13 cellular contexts compared by ENCODE assay signal in the genomic region with DNA sequence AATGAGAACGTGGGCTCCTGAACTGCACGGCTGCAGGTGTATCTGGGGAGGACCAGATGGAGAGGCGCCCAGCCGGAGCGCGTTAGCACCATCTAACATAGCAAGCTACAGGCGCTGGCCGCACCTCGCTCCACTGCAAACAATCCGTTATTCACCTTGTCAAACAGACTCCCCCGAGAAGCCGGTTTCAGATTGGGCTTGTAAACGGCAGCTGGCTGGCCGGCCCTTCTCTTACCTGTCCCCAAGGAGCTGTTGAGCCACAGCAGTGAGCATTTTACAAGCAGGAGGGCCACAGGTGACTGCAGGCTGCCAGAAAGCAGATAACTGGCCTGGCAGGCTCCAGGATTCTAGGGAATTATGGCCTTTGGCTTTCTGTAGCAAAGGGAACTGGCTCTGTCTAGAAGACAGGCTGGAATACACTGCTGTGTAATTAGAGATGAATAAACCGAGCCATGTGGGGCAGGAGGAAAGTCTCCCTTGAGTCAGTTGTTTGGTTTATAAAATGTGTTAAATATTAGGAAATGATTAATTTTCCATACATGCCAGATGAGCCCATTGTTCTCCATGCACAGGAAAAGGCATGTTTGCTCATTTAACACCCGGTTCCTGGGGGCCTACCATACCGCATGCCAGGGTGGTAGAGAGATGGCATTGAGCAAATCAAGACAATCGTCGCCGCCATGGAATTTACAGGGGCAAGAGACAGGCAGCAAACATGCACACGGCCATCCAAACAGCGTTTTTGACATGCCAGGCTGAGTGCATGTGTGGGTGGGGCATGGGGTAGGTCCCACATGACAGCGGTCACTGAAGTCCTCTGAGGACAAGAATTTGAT.
A peak's percentile ranks its signal among the peaks of the same experiment; 100 is the strongest.
DNase-seq lines count a peak whose midpoint lies in the region; TF ChIP-seq lines count a peak whose summit lies in the region.
"Had no signal": no experiment of that assay in that cellular context is flagged by ENCODE, and none has a peak within 500 bp of the region (broad histone marks: within the 10 kb centered on the region; RNA-seq: fewer than 3 reads in every experiment).

No MANE protein-coding gene starts in this region.

- no peak overlapping the region for H4K12ac ChIP-seq in trophoblast cell (ENCODE audit: low read depth, low read length)

- WGBS in trophoblast cell (ENCODE audit: extremely low coverage, insufficient coverage, insufficient read length), result no CpG with 5 or more reads among the region's 23 CpGs

- CTCF ChIA-PET in PC-9 (lab: Charles Lee), result no interaction called here

- peaks cover 18% of the 10 kb centered on the region for H3K36me3 ChIP-seq in DOHH2 (ENCODE audit: control insufficient read depth, low read length)
- no peaks in the 10 kb centered on the region for H3K36me3 ChIP-seq in trophoblast cell (ENCODE audit: control insufficient read depth in 1 of 2, insufficient read depth in 2 of 2, low read length in 2 of 2)
- H3K36me3 ChIP-seq in PC-9 (ENCODE audit: low read depth), result no peaks in the 10 kb centered on the region

- H4K20me1 ChIP-seq in DOHH2 (ENCODE audit: control insufficient read depth, insufficient read depth, low read depth, low read length), result no peaks in the 10 kb centered on the region
- no peaks in the 10 kb centered on the region for H4K20me1 ChIP-seq in PC-9 (ENCODE audit: insufficient read depth)

- H2BK12ac ChIP-seq in trophoblast cell (ENCODE audit: low read length), result peak overlapping the region; percentile 73

- POLR2A ChIA-PET in PC-9 (lab: Charles Lee; ENCODE audit: unreplicated experiment), result no interaction called here

- H3K14ac ChIP-seq in trophoblast cell (ENCODE audit: low read length), result peak overlapping the region; percentile 68

- H3K9me3 ChIP-seq in DOHH2 (ENCODE audit: control insufficient read depth, insufficient read depth, low read length) (no peaks in the 10 kb centered on the region), trophoblast cell (ENCODE audit: insufficient read depth, low read depth, low read length) (no peaks in the 10 kb centered on the region), PC-9 (ENCODE audit: insufficient read depth, low read depth) (no peaks in the 10 kb centered on the region)

- H2BK120ac ChIP-seq in trophoblast cell (ENCODE audit: insufficient read depth, low read length, poor library complexity), result peak overlapping the region; percentile 30

- H3K9me2 ChIP-seq in DOHH2 (replicated peaks; ENCODE audit: control insufficient read depth, low read length) (no peaks in the 10 kb centered on the region), PC-9 (ENCODE audit: insufficient read depth) (no peaks in the 10 kb centered on the region)

- H3K27me3 ChIP-seq in DOHH2 (ENCODE audit: control insufficient read depth, low read length) (no peaks in the 10 kb centered on the region), trophoblast cell (ENCODE audit: insufficient read depth, low read length) (no peaks in the 10 kb centered on the region), PC-9 (ENCODE audit: insufficient read depth, low read depth) (no peaks in the 10 kb centered on the region)

- H4K91ac ChIP-seq in trophoblast cell (ENCODE audit: low read depth, low read length), result peak overlapping the region; percentile 68

- no peak overlapping the region for H3K23ac ChIP-seq in trophoblast cell (ENCODE audit: low read length)

- no TSS peak for BruUV-seq in PC-9 (replicated peaks; lab: Mats Ljungman, UMichigan)

- no peak overlapping the region for H2AFZ ChIP-seq in trophoblast cell (ENCODE audit: insufficient read depth, low read length, poor library complexity)
- no peak overlapping the region for H2AFZ ChIP-seq in PC-9

- H3K4me2 ChIP-seq in DOHH2 (ENCODE audit: low read length) (peak overlapping the region; percentile 40), trophoblast cell (ENCODE audit: low read length) (no peak overlapping the region), PC-9 (no peak overlapping the region)

- peaks cover 11% of the 10 kb centered on the region for H3K79me1 ChIP-seq in trophoblast cell (ENCODE audit: low read length)

- H3F3A ChIP-seq in DOHH2 (ENCODE audit: control insufficient read depth, insufficient read depth) (peaks cover 10% of the 10 kb centered on the region; the same call in 1 of the 2 replicates), PC-9 (ENCODE audit: insufficient read depth, low read depth) (no peaks in the 10 kb centered on the region)

- peak; percentile 62 for DNase-seq in NCI-H1105 (lab: John Stamatoyannopoulos, UW)
- DNase-seq in trophoblast cell, result peak in 1 of 2 donors; percentile 29
- no peak for DNase-seq in PC-9
- no peak for DNase-seq in stimulated activated naive CD4-positive, alpha-beta T cell treated with Interleukin-2 at 50 U/mL for 16 hours (lab: John Stamatoyannopoulos, UW)
- DNase-seq in activated CD8-positive, alpha-beta memory T cell treated with anti-CD3 and anti-CD28 coated beads for 24 hours, result no peak
- DNase-seq in kidney tubule cell (ENCODE audit: low spot score), result no peak
- DNase-seq: activated CD4-positive, CD25-positive, alpha-beta regulatory T cell; anterior cingulate cortex; erythroblast; left cardiac atrium; OCI-M1 had no signal

- H3K4me1 ChIP-seq in DOHH2 (ENCODE audit: control insufficient read depth, low read length) (peaks cover 97% of the 10 kb centered on the region), trophoblast cell (ENCODE audit: control insufficient read depth in 1 of 2, insufficient read depth in 2 of 2, low read length in 2 of 2) (peaks cover 4% of the 10 kb centered on the region in 2 experiments), PC-9 (replicated peaks; ENCODE audit: insufficient read depth) (peaks cover 13% of the 10 kb centered on the region)

- H3K4ac ChIP-seq in trophoblast cell (ENCODE audit: low read depth, low read length), result no peak overlapping the region

- H3K4me3 ChIP-seq in DOHH2 (ENCODE audit: low read length), result peak overlapping the region; percentile 24
- H3K4me3 ChIP-seq in trophoblast cell (ENCODE audit: low read depth, low read length), result no peak overlapping the region
- no peak overlapping the region for H3K4me3 ChIP-seq in PC-9

- peak overlapping the region; percentile 70 for H3K18ac ChIP-seq in trophoblast cell (ENCODE audit: low read length)

- TF ChIP-seq CTCF in DOHH2 (IDR thresholded peaks at IDR 0.05; ENCODE audit: low read depth, low read length, poor library complexity, severe bottlenecking) (no peak), VCaP (conservative IDR thresholded peaks at IDR 0.05) (no peak), PC-9 (conservative IDR thresholded peaks at IDR 0.05) (no peak)

- H3K9ac ChIP-seq in trophoblast cell (ENCODE audit: low read length), result no peak overlapping the region

- intact Hi-C loops in PC-9 (cut with micrococcal nuclease; ENCODE audit: unreplicated experiment), result no loop called here

- H2BK5ac ChIP-seq in trophoblast cell (ENCODE audit: low read depth, low read length, poor library complexity), result no peak overlapping the region

- no peak overlapping the region for H2AK5ac ChIP-seq in trophoblast cell (ENCODE audit: low read length)

- H4K8ac ChIP-seq in trophoblast cell (ENCODE audit: low read depth, low read length), result peak overlapping the region; percentile 33

- no peaks in the 10 kb centered on the region for H3K79me2 ChIP-seq in DOHH2 (ENCODE audit: control insufficient read depth, low read length)
- H3K79me2 ChIP-seq in trophoblast cell (ENCODE audit: control insufficient read depth, insufficient read depth, low read length, poor library complexity), result no peaks in the 10 kb centered on the region
- H3K79me2 ChIP-seq in PC-9 (ENCODE audit: low read depth), result no peaks in the 10 kb centered on the region

- H3K27ac ChIP-seq in DOHH2 (ENCODE audit: low read depth, low read length) (peak overlapping the region; percentile 91), VCaP (peak overlapping the region; percentile 91), trophoblast cell (ENCODE audit: low read depth, low read length) (peak overlapping the region; percentile 29), PC-9 (no peak overlapping the region)
